Comparison of ENCODE assay signal across 8 cellular contexts in the genomic region with DNA sequence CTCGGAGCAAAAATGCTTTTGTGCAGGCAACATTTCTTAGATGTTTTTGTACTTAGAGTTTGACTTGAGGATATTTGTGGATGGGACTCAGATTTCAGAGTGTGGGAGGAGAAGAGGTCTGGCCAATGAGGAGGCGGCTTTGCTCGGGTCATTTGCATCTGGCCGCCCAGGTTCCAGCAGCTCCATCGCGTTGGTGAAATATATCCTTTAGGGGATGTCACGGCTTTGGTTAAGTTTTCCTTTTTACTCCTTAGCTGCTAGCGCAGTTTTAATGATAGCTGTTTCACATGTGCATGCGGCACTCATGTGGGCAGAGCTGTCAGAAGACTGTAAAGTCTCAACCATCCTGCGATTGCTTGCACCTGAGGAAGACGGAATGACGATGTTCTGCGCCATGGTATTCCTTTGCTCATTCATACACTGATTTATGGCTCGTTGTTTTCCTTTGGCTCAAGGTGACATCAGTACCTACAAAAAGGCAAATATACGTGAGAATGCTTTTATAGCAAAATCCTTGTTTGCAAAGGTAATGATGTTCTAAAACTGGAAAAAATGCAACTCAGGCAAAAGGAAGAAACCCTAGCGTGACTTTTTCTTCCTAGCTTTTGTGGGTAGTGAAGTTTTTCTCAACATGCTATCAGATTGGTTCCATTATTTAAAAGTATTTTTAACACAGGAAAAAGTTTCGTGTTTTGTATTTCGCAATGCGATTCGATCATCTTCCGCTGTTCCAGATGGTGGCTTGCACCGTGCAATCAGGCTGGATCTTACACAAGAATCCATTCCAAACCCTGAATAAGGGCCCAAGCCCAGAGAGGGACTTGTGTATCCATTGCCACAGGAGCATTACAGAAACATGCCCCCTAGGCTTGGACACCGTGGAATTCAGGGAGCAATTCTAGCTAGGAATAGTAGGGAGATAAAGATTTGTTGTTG.
DNase-seq lines count a peak whose midpoint lies in the region; ATAC-seq and TF ChIP-seq lines count a peak whose summit lies in the region.

No MANE protein-coding gene starts in this region.

- H3K9me3 ChIP-seq in HCT116 (ENCODE audit: control insufficient read depth in 1 of 2, insufficient read depth in 1 of 2, low read depth in 1 of 2, low read length in 2 of 2): peaks cover 0 to 6% of the 10 kb centered on the region in 2 experiments; a peak in 1 of 4 replicates
- no peaks in the 10 kb centered on the region for H3K9me3 ChIP-seq in liver (ENCODE audit: control insufficient read depth in 4 of 4, low read length in 3 of 4)
- H3K9me3 ChIP-seq in suprapubic skin: no peaks in the 10 kb centered on the region

- RAD21 ChIA-PET in HCT116 (lab: Charles Lee; ENCODE audit: low non-redundant PET in 1 of 2, low total read pairs in 2 of 2, uncharacterized antibody in 2 of 2, unreplicated experiment in 2 of 2): no interaction called here

- no peak for TF ChIP-seq CTCF in HCT116 (IDR thresholded peaks at IDR 0.05 in 2 of 3, conservative IDR thresholded peaks at IDR 0.05 in 1 of 3; ENCODE audit: borderline replicate concordance in 1 of 3, insufficient read depth in 1 of 3, low read depth in 2 of 3, low read length in 2 of 3)
- TF ChIP-seq CTCF in liver (IDR thresholded peaks at IDR 0.05; ENCODE audit: low read depth, low read length, missing input control): no peak
- TF ChIP-seq CTCF in suprapubic skin (IDR thresholded peaks at IDR 0.05): no peak

- no peaks in the 10 kb centered on the region for H3K9me2 ChIP-seq in HCT116 (ENCODE audit: insufficient read depth)

- no peak overlapping the region for H3K9ac ChIP-seq in HCT116 (ENCODE audit: low read length)
- no peak overlapping the region for H3K9ac ChIP-seq in liver (ENCODE audit: low read depth in 1 of 2, low read length in 2 of 2)

- H3K79me2 ChIP-seq in HCT116 (ENCODE audit: insufficient read depth, low read length): no peaks in the 10 kb centered on the region

- CTCF ChIA-PET in HCT116 (lab: Charles Lee): no interaction called here

- POLR2A ChIA-PET in HCT116 (lab: Charles Lee): no interaction called here

- TF ChIP-seq RAD21 in HCT116 (IDR thresholded peaks at IDR 0.05; ENCODE audit: low read depth) (no peak), liver (IDR thresholded peaks at IDR 0.05) (peak in 1 of 2 donors; percentile 23)

- H3K4me3 ChIP-seq in HCT116 (replicated peaks in 1 of 2; ENCODE audit: low read depth in 1 of 2, low read length in 2 of 2): no peak overlapping the region
- peak overlapping the region in 2 of 3 donors; percentile 8 to 28 for H3K4me3 ChIP-seq in liver (ENCODE audit: low read depth in 1 of 3, low read length in 3 of 3)
- peak overlapping the region; percentile 40 for H3K4me3 ChIP-seq in suprapubic skin

- ATAC-seq in HCT116: peak; percentile 73
- no peak for ATAC-seq in HG03139 (IDR thresholded peaks at IDR 0.05; ENCODE audit: unreplicated experiment)
- no peak for ATAC-seq in HG02642 (IDR thresholded peaks at IDR 0.05; ENCODE audit: poor library complexity, unreplicated experiment)
- no peak for ATAC-seq in HG03045 (IDR thresholded peaks at IDR 0.05; ENCODE audit: unreplicated experiment)

- BruUV-seq in HCT116 (replicated peaks; lab: Mats Ljungman, UMichigan): no TSS peak

- H2AFZ ChIP-seq in HCT116 (ENCODE audit: low read depth, low read length, poor library complexity, severe bottlenecking): no peak overlapping the region

- intact Hi-C loops in HCT116 (cut with micrococcal nuclease): no loop called here

- peak overlapping the region; percentile 66 for H3K4me2 ChIP-seq in HCT116 (ENCODE audit: low read length)

- peaks cover 15 to 25% of the 10 kb centered on the region in 2 experiments for H3K4me1 ChIP-seq in HCT116 (ENCODE audit: control insufficient read depth in 1 of 2, insufficient read depth in 2 of 2, low read length in 2 of 2)
- H3K4me1 ChIP-seq in liver (ENCODE audit: control insufficient read depth in 4 of 4, insufficient read depth in 4 of 4, low read length in 3 of 4): peaks cover 0 to 12% (median 0%) of the 10 kb centered on the region in 4 donors
- peaks cover 24% of the 10 kb centered on the region for H3K4me1 ChIP-seq in suprapubic skin

- no peak for TF ChIP-seq POLR2A in HCT116 (IDR thresholded peaks at IDR 0.05; ENCODE audit: borderline replicate concordance, extremely low read depth, insufficient read depth, insufficient read length)
- TF ChIP-seq POLR2A in suprapubic skin (IDR thresholded peaks at IDR 0.05): no peak

- WGBS in liver: 33% methylated on average over 23 of the region's 23 CpGs
- WGBS in suprapubic skin: 12% methylated on average over 23 of the region's 23 CpGs

- H3K36me3 ChIP-seq in HCT116 (ENCODE audit: control insufficient read depth in 1 of 2, insufficient read depth in 2 of 2, low read length in 2 of 2) (no peaks in the 10 kb centered on the region), liver (ENCODE audit: control insufficient read depth in 4 of 4, insufficient read depth in 3 of 4, low read depth in 1 of 4, low read length in 3 of 4) (no peaks in the 10 kb centered on the region), suprapubic skin (no peaks in the 10 kb centered on the region)

- no peaks in the 10 kb centered on the region for H4K20me1 ChIP-seq in HCT116 (ENCODE audit: insufficient read depth)

- H3K27me3 ChIP-seq in HCT116 (ENCODE audit: insufficient read depth, low read length) (no peaks in the 10 kb centered on the region), liver (ENCODE audit: control insufficient read depth in 4 of 4, insufficient read depth in 4 of 4, low read length in 3 of 4) (no peaks in the 10 kb centered on the region), suprapubic skin (no peaks in the 10 kb centered on the region)

- H3K27ac ChIP-seq in HCT116 (ENCODE audit: low read depth, low read length) (no peak overlapping the region), liver (ENCODE audit: low read depth in 1 of 2, low read length in 2 of 2) (peak overlapping the region; percentile 63 to 85), suprapubic skin (peak overlapping the region; percentile 84)

- TF ChIP-seq EP300 in suprapubic skin (IDR thresholded peaks at IDR 0.05): no peak

- no peak for DNase-seq in HCT116 (ENCODE audit: low read depth, low spot score)
- DNase-seq in NOMO-1 (lab: John Stamatoyannopoulos, UW; ENCODE audit: unreplicated experiment in 2 of 2): peak; percentile 88
- peak; percentile 74 for DNase-seq in ecto neural progenitor cell (ENCODE audit: low spot score)
- DNase-seq in suprapubic skin (ENCODE audit: low spot score in 2 of 2): peak; percentile 87 to 88

TF ChIP-seq in HCT116, 20 proteins besides CTCF, POLR2A, EP300 and RAD21:
- TF ChIP-seq JUND (IDR thresholded peaks at IDR 0.05): no peak
- peak; percentile 40 for TF ChIP-seq TCF7L2 (IDR thresholded peaks at IDR 0.05; ENCODE audit: borderline replicate concordance, extremely low read depth, insufficient read depth, insufficient read length)

TF ChIP-seq in liver, 16 proteins besides CTCF, POLR2A, EP300 and RAD21:
- TF ChIP-seq, protein P1, sequence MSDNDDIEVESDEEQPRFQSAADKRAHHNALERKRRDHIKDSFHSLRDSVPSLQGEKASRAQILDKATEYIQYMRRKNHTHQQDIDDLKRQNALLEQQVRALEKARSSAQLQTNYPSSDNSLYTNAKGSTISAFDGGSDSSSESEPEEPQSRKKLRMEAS (IDR thresholded peaks at IDR 0.05): no peak
- TF ChIP-seq YY1 (IDR thresholded peaks at IDR 0.05) (peak; percentile 12), SP1 (IDR thresholded peaks at IDR 0.05) (peak; percentile 21), HNF4A (conservative IDR thresholded peaks at IDR 0.05) (no peak), FOXA2 (IDR thresholded peaks at IDR 0.05) (no peak), TAF1 (conservative IDR thresholded peaks at IDR 0.05) (no peak), HNF4G (IDR thresholded peaks at IDR 0.05) (no peak)
- TF ChIP-seq, protein P2, sequence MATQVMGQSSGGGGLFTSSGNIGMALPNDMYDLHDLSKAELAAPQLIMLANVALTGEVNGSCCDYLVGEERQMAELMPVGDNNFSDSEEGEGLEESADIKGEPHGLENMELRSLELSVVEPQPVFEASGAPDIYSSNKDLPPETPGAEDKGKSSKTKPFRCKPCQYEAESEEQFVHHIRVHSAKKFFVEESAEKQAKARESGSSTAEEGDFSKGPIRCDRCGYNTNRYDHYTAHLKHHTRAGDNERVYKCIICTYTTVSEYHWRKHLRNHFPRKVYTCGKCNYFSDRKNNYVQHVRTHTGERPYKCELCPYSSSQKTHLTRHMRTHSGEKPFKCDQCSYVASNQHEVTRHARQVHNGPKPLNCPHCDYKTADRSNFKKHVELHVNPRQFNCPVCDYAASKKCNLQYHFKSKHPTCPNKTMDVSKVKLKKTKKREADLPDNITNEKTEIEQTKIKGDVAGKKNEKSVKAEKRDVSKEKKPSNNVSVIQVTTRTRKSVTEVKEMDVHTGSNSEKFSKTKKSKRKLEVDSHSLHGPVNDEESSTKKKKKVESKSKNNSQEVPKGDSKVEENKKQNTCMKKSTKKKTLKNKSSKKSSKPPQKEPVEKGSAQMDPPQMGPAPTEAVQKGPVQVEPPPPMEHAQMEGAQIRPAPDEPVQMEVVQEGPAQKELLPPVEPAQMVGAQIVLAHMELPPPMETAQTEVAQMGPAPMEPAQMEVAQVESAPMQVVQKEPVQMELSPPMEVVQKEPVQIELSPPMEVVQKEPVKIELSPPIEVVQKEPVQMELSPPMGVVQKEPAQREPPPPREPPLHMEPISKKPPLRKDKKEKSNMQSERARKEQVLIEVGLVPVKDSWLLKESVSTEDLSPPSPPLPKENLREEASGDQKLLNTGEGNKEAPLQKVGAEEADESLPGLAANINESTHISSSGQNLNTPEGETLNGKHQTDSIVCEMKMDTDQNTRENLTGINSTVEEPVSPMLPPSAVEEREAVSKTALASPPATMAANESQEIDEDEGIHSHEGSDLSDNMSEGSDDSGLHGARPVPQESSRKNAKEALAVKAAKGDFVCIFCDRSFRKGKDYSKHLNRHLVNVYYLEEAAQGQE (IDR thresholded peaks at IDR 0.05): peak; percentile 56

Comparison
In these comparisons a context has a peak if more than half of its experiments do, and no peak if none do; other contexts are left out.
1. H3K4me3 ChIP-seq: peak in liver (2 of 3) and suprapubic skin (single experiment); none in HCT116 (0 of 2).